ENCODE assay signal across 12 cellular contexts in genomic region chr4:38820329-38821061, GRCh38. TPM values are rescaled to one million over a fixed set of nuclear protein-coding genes. Genes with fewer than 3 reads are reported as not detected.
A peak's percentile ranks its signal among the peaks of the same experiment; 100 is the strongest.
DNase-seq lines count a peak whose midpoint lies in the region; ATAC-seq and TF ChIP-seq lines count a peak whose summit lies in the region.
"Had no signal": no experiment of that assay in that cellular context is flagged by ENCODE, and none has a peak within 500 bp of the region (broad histone marks: within the 10 kb centered on the region; RNA-seq: fewer than 3 reads in every experiment).

No MANE protein-coding gene starts in this region.

- no peaks in the 10 kb centered on the region for H3K9me2 ChIP-seq in OCI-LY7 (ENCODE audit: insufficient read depth, low read length)

- in situ Hi-C loops in HAP-1 (cut with MboI; ENCODE audit: low sequenced_read_pairs): no loop called here

- ATAC-seq in GM19023 (IDR thresholded peaks at IDR 0.05; ENCODE audit: unreplicated experiment) (peak; percentile 53), HG02938 (IDR thresholded peaks at IDR 0.05; ENCODE audit: unreplicated experiment) (peak; percentile 50)

- POLR2A ChIA-PET in OCI-LY7 (lab: Charles Lee): interaction anchor here (0.9 kb wide), 1 partner anchor 35 kb away, joined by 3 read pairs; no protein-coding TSS in a partner anchor

- H4K20me1 ChIP-seq in OCI-LY7 (ENCODE audit: insufficient read depth, low read length): no peaks in the 10 kb centered on the region

- peak; percentile 59 for DNase-seq in COLO829 (ENCODE audit: low spot score)
- DNase-seq in RPMI7951 (ENCODE audit: low read depth): peak; percentile 52
- no peak for DNase-seq in OCI-LY7 (ENCODE audit: low spot score)
- DNase-seq in stimulated activated CD4-positive, alpha-beta T cell treated with anti-CD3 and anti-CD28 coated beads, Interleukin-4, amount 100 ng/mL, for 1 hour: no peak
- DNase-seq in SIG-M5 (lab: John Stamatoyannopoulos, UW): no peak
- no peak for DNase-seq in HAP-1 (ENCODE audit: low spot score in 2 of 2)
- DNase-seq: activated gamma-delta T cell; natural killer cell; stimulated activated CD4-positive, alpha-beta T cell treated with anti-CD3 and anti-CD28 coated beads, Interleukin-12 subunit alpha, Interleukin-12 subunit beta, amount 100 ng/mL, for 4 hours; stimulated activated naive CD4-positive, alpha-beta T cell treated with Interleukin-2 at 50 U/mL for 16 hours had no signal

- BruUV-seq in OCI-LY7 (replicated peaks; lab: Mats Ljungman, UMichigan): no TSS peak

- no peak overlapping the region for H3K4me3 ChIP-seq in OCI-LY7 (ENCODE audit: low read depth, low read length, poor library complexity, severe bottlenecking)
- H3K4me3 ChIP-seq in HAP-1: no peak overlapping the region

- H3K4me1 ChIP-seq in OCI-LY7 (ENCODE audit: insufficient read depth, low read length, poor library complexity, severe bottlenecking) (peaks cover 18% of the 10 kb centered on the region), HAP-1 (no peaks in the 10 kb centered on the region)

- H3K9me3 ChIP-seq in OCI-LY7 (ENCODE audit: low read length): peaks cover 8% of the 10 kb centered on the region
- H3K9me3 ChIP-seq in HAP-1: no peaks in the 10 kb centered on the region

- H3K4me2 ChIP-seq in OCI-LY7 (ENCODE audit: low read length): no peak overlapping the region

- intact Hi-C loops in OCI-LY7 (cut with micrococcal nuclease; ENCODE audit: unreplicated experiment): no loop called here

- CTCF ChIA-PET in OCI-LY7 (lab: Charles Lee; ENCODE audit: unreplicated experiment): no interaction called here

- no peak overlapping the region for H2AFZ ChIP-seq in OCI-LY7 (ENCODE audit: low read length)

- H3K36me3 ChIP-seq in OCI-LY7 (ENCODE audit: insufficient read depth, low read length) (peaks cover 10% of the 10 kb centered on the region), HAP-1 (replicated peaks) (no peaks in the 10 kb centered on the region)

- H3K27me3 ChIP-seq in HAP-1 (ENCODE audit: low read depth): no peaks in the 10 kb centered on the region

- no peak for TF ChIP-seq CTCF in OCI-LY7 (conservative IDR thresholded peaks at IDR 0.05; ENCODE audit: low read length)

- H3K79me2 ChIP-seq in OCI-LY7 (ENCODE audit: insufficient read depth, low read depth, low read length): no peaks in the 10 kb centered on the region

- H3K27ac ChIP-seq in OCI-LY7 (ENCODE audit: low read depth, low read length, poor library complexity, severe bottlenecking): no peak overlapping the region

RNA-seq across cellular contexts. Expression of gene TLR1, which starts 15.9 kb away (rescaled TPM):
- total RNA-seq in RPMI7951 (2014; rRNA removed; shearing (Covaris generic)): 6.1 and 14.4 TPM in 2 replicates
- total RNA-seq in OCI-LY7 (2014; rRNA removed; shearing (Covaris generic)): 3.3 and 3.8 TPM in 2 replicates
- 6.0 and 7.4 TPM in 2 replicates for total RNA-seq in OCI-LY7 (2022)

RNA-seq across cellular contexts. Expression of gene TLR6, which starts 36.1 kb away (rescaled TPM):
- 2.8 and 4.0 TPM in 2 replicates for total RNA-seq in RPMI7951 (2014; rRNA removed; shearing (Covaris generic))
- total RNA-seq in OCI-LY7 (2014; rRNA removed; shearing (Covaris generic)): 1.5 TPM in 2 replicates
- 7.1 and 9.2 TPM in 2 replicates for total RNA-seq in OCI-LY7 (2022)

RNA-seq across cellular contexts. Expression of gene TLR10, which starts 37.7 kb away (rescaled TPM):
- 0.10 TPM in 1 of 2 replicates, not detected in the other for total RNA-seq in RPMI7951 (2014; rRNA removed; shearing (Covaris generic))
- 34.5 and 39.8 TPM in 2 replicates for total RNA-seq in OCI-LY7 (2014; rRNA removed; shearing (Covaris generic))
- total RNA-seq in OCI-LY7 (2022): 19.5 and 27.4 TPM in 2 replicates

RNA-seq across cellular contexts. Expression of gene FAM114A1, which starts 47.1 kb away (rescaled TPM):
- total RNA-seq in RPMI7951 (2014; rRNA removed; shearing (Covaris generic)): 150 and 162 TPM in 2 replicates
- not detected in 2 replicates for total RNA-seq in OCI-LY7 (2014; rRNA removed; shearing (Covaris generic))
- total RNA-seq in OCI-LY7 (2022): not detected in 2 replicates

Comparison
In these comparisons a context has a peak if more than half of its experiments do, and no peak if none do; other contexts are left out.
1. DNase-seq: peak in COLO829 (single experiment) and RPMI7951 (single experiment); none in OCI-LY7 (single experiment), stimulated activated CD4-positive, alpha-beta T cell treated with anti-CD3 and anti-CD28 coated beads, Interleukin-4, amount 100 ng/mL, for 1 hour (single experiment), SIG-M5 (single experiment) and HAP-1 (0 of 2).
2. RNA of gene TLR10, which starts 37.7 kb away (total RNA-seq): 19.5 to 39.8 TPM in OCI-LY7; 0.10 TPM in RPMI7951; every median in the first group is over 10 times any median in the second.